ENCODE assay signal across 1 cellular context in the genomic region with DNA sequence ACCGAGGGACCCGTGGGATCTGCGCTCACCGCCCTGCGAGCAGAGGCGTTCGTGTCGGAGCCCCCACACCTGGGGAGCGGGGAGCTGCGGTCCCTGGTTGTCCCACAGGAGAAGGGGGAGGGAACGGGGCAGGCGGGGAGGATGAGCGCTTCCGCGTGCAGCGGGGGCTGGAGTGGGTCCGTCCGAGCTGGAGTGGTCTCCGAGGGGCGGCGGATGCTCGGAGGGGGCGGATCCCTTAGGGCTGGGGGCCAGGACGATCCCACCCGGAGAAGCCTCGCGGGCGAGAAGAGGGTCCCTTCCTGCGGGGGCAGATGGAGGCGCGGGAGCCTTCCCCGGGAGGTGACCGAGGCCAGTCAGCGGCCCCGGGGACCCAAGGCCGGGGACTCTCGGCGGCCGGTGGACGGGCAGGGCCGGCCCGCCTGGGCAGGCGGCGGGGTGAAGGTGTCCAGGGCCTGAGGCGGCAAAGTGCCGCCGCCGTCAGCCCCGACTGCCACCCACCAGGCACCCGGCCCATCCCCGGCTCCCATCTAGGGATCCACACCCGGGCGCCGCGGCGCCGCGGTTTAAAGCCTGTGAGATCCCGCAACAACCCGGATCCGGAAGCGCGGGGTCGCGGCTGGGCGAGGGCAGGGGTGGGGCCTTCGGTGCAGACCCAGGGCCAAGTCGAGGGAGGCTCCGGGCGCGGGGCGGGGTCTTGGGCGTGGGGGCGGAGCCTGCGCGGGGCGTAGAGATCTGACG.
TF ChIP-seq lines count a peak whose summit lies in the region.

No MANE protein-coding gene starts in this region.

TF ChIP-seq in K562, 482 proteins besides CTCF, POLR2A, EP300 and RAD21 (continued from another document and continues in another):
- TF ChIP-seq, protein P1, sequence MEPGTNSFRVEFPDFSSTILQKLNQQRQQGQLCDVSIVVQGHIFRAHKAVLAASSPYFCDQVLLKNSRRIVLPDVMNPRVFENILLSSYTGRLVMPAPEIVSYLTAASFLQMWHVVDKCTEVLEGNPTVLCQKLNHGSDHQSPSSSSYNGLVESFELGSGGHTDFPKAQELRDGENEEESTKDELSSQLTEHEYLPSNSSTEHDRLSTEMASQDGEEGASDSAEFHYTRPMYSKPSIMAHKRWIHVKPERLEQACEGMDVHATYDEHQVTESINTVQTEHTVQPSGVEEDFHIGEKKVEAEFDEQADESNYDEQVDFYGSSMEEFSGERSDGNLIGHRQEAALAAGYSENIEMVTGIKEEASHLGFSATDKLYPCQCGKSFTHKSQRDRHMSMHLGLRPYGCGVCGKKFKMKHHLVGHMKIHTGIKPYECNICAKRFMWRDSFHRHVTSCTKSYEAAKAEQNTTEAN (CRISPR knock-in tag; IDR thresholded peaks at IDR 0.05) = no peak
- TF ChIP-seq TCF7L2 (IDR thresholded peaks at IDR 0.05; ENCODE audit: low read depth, low read length) (no peak), MTA3 (IDR thresholded peaks at IDR 0.05; ENCODE audit: borderline replicate concordance) (no peak), SLC30A9 (CRISPR knock-in tag; IDR thresholded peaks at IDR 0.05) (no peak), EHMT2 (IDR thresholded peaks at IDR 0.05) (no peak), PHF21A (IDR thresholded peaks at IDR 0.05; ENCODE audit: borderline replicate concordance, low read depth) (no peak), ILF3 (IDR thresholded peaks at IDR 0.05; ENCODE audit: borderline replicate concordance) (no peak), PRPF4 (IDR thresholded peaks at IDR 0.05; ENCODE audit: insufficient read depth, low read depth, low read length, poor library complexity, severe bottlenecking) (no peak), TBL1XR1 (IDR thresholded peaks at IDR 0.05; ENCODE audit: low read length in 2 of 2) (no peak), ZNF134 (CRISPR knock-in tag; conservative IDR thresholded peaks at IDR 0.05) (no peak), RUNX1 (IDR thresholded peaks at IDR 0.05; ENCODE audit: low read depth) (no peak), KDM5B (IDR thresholded peaks at IDR 0.05; ENCODE audit: insufficient replicate concordance, low read depth, low read length) (peak; percentile 54), FOXM1 (IDR thresholded peaks at IDR 0.05; ENCODE audit: low read depth) (no peak), FOXM1 (CRISPR knock-in tag; IDR thresholded peaks at IDR 0.05; ENCODE audit: low read depth) (0 out of 2 replicates have a peak, but pooled peaks have one; percentile 53), POLR2AphosphoS2 (IDR thresholded peaks at IDR 0.05; ENCODE audit: low read length) (no peak), MTA2 (IDR thresholded peaks at IDR 0.05; ENCODE audit: low read depth) (no peak; the same call in 1 of the 2 replicates), JUN (IDR thresholded peaks at IDR 0.05; ENCODE audit: borderline replicate concordance, low read depth, low read length) (no peak), JUN (CRISPR knock-in tag; IDR thresholded peaks at IDR 0.05; ENCODE audit: borderline replicate concordance) (no peak), NEUROD1 (IDR thresholded peaks at IDR 0.05; ENCODE audit: borderline replicate concordance, low read depth, low read length, partially characterized antibody) (no peak), TEAD2 (tag; IDR thresholded peaks at IDR 0.05) (no peak), L3MBTL2 (IDR thresholded peaks at IDR 0.05) (no peak), KAT2B (IDR thresholded peaks at IDR 0.05; ENCODE audit: low read depth, low read length) (no peak), NR3C1 (CRISPR knock-in tag; IDR thresholded peaks at IDR 0.05) (no peak), ZNF764 (CRISPR knock-in tag; IDR thresholded peaks at IDR 0.05; ENCODE audit: low read depth) (no peak), RBM39 (optimal IDR thresholded peaks at IDR 0.05; ENCODE audit: low read depth, low read length) (no peak), ZBTB1 (CRISPR knock-in tag; IDR thresholded peaks at IDR 0.05; ENCODE audit: borderline replicate concordance, low read depth) (peak; percentile 45; the same call in 1 of the 2 replicates)
- TF ChIP-seq, protein P2, sequence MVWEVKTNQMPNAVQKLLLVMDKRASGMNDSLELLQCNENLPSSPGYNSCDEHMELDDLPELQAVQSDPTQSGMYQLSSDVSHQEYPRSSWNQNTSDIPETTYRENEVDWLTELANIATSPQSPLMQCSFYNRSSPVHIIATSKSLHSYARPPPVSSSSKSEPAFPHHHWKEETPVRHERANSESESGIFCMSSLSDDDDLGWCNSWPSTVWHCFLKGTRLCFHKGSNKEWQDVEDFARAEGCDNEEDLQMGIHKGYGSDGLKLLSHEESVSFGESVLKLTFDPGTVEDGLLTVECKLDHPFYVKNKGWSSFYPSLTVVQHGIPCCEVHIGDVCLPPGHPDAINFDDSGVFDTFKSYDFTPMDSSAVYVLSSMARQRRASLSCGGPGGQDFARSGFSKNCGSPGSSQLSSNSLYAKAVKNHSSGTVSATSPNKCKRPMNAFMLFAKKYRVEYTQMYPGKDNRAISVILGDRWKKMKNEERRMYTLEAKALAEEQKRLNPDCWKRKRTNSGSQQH (CRISPR knock-in tag; IDR thresholded peaks at IDR 0.05) = no peak
- TF ChIP-seq, protein P3, sequence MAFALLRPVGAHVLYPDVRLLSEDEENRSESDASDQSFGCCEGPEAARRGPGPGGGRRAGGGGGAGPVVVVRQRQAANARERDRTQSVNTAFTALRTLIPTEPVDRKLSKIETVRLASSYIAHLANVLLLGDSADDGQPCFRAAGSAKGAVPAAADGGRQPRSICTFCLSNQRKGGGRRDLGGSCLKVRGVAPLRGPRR (CRISPR knock-in tag; IDR thresholded peaks at IDR 0.05) = no peak
- TF ChIP-seq, protein P4, sequence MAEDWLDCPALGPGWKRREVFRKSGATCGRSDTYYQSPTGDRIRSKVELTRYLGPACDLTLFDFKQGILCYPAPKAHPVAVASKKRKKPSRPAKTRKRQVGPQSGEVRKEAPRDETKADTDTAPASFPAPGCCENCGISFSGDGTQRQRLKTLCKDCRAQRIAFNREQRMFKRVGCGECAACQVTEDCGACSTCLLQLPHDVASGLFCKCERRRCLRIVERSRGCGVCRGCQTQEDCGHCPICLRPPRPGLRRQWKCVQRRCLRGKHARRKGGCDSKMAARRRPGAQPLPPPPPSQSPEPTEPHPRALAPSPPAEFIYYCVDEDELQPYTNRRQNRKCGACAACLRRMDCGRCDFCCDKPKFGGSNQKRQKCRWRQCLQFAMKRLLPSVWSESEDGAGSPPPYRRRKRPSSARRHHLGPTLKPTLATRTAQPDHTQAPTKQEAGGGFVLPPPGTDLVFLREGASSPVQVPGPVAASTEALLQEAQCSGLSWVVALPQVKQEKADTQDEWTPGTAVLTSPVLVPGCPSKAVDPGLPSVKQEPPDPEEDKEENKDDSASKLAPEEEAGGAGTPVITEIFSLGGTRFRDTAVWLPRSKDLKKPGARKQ (CRISPR knock-in tag; IDR thresholded peaks at IDR 0.05) = no peak
- TF ChIP-seq, protein P5, sequence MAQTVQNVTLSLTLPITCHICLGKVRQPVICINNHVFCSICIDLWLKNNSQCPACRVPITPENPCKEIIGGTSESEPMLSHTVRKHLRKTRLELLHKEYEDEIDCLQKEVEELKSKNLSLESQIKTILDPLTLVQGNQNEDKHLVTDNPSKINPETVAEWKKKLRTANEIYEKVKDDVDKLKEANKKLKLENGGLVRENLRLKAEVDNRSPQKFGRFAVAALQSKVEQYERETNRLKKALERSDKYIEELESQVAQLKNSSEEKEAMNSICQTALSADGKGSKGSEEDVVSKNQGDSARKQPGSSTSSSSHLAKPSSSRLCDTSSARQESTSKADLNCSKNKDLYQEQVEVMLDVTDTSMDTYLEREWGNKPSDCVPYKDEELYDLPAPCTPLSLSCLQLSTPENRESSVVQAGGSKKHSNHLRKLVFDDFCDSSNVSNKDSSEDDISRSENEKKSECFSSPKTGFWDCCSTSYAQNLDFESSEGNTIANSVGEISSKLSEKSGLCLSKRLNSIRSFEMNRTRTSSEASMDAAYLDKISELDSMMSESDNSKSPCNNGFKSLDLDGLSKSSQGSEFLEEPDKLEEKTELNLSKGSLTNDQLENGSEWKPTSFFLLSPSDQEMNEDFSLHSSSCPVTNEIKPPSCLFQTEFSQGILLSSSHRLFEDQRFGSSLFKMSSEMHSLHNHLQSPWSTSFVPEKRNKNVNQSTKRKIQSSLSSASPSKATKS (CRISPR knock-in tag; IDR thresholded peaks at IDR 0.05) = no peak
- TF ChIP-seq, protein P6, sequence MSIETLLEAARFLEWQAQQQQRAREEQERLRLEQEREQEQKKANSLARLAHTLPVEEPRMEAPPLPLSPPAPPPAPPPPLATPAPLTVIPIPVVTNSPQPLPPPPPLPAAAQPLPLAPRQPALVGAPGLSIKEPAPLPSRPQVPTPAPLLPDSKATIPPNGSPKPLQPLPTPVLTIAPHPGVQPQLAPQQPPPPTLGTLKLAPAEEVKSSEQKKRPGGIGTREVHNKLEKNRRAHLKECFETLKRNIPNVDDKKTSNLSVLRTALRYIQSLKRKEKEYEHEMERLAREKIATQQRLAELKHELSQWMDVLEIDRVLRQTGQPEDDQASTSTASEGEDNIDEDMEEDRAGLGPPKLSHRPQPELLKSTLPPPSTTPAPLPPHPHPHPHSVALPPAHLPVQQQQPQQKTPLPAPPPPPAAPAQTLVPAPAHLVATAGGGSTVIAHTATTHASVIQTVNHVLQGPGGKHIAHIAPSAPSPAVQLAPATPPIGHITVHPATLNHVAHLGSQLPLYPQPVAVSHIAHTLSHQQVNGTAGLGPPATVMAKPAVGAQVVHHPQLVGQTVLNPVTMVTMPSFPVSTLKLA (conservative IDR thresholded peaks at IDR 0.05) = peak; percentile 33 to 63; a peak in 2 of 4 replicates
- TF ChIP-seq, protein P7, sequence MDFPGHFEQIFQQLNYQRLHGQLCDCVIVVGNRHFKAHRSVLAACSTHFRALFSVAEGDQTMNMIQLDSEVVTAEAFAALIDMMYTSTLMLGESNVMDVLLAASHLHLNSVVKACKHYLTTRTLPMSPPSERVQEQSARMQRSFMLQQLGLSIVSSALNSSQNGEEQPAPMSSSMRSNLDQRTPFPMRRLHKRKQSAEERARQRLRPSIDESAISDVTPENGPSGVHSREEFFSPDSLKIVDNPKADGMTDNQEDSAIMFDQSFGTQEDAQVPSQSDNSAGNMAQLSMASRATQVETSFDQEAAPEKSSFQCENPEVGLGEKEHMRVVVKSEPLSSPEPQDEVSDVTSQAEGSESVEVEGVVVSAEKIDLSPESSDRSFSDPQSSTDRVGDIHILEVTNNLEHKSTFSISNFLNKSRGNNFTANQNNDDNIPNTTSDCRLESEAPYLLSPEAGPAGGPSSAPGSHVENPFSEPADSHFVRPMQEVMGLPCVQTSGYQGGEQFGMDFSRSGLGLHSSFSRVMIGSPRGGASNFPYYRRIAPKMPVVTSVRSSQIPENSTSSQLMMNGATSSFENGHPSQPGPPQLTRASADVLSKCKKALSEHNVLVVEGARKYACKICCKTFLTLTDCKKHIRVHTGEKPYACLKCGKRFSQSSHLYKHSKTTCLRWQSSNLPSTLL (IDR thresholded peaks at IDR 0.05) = no peak
- TF ChIP-seq, protein P8, sequence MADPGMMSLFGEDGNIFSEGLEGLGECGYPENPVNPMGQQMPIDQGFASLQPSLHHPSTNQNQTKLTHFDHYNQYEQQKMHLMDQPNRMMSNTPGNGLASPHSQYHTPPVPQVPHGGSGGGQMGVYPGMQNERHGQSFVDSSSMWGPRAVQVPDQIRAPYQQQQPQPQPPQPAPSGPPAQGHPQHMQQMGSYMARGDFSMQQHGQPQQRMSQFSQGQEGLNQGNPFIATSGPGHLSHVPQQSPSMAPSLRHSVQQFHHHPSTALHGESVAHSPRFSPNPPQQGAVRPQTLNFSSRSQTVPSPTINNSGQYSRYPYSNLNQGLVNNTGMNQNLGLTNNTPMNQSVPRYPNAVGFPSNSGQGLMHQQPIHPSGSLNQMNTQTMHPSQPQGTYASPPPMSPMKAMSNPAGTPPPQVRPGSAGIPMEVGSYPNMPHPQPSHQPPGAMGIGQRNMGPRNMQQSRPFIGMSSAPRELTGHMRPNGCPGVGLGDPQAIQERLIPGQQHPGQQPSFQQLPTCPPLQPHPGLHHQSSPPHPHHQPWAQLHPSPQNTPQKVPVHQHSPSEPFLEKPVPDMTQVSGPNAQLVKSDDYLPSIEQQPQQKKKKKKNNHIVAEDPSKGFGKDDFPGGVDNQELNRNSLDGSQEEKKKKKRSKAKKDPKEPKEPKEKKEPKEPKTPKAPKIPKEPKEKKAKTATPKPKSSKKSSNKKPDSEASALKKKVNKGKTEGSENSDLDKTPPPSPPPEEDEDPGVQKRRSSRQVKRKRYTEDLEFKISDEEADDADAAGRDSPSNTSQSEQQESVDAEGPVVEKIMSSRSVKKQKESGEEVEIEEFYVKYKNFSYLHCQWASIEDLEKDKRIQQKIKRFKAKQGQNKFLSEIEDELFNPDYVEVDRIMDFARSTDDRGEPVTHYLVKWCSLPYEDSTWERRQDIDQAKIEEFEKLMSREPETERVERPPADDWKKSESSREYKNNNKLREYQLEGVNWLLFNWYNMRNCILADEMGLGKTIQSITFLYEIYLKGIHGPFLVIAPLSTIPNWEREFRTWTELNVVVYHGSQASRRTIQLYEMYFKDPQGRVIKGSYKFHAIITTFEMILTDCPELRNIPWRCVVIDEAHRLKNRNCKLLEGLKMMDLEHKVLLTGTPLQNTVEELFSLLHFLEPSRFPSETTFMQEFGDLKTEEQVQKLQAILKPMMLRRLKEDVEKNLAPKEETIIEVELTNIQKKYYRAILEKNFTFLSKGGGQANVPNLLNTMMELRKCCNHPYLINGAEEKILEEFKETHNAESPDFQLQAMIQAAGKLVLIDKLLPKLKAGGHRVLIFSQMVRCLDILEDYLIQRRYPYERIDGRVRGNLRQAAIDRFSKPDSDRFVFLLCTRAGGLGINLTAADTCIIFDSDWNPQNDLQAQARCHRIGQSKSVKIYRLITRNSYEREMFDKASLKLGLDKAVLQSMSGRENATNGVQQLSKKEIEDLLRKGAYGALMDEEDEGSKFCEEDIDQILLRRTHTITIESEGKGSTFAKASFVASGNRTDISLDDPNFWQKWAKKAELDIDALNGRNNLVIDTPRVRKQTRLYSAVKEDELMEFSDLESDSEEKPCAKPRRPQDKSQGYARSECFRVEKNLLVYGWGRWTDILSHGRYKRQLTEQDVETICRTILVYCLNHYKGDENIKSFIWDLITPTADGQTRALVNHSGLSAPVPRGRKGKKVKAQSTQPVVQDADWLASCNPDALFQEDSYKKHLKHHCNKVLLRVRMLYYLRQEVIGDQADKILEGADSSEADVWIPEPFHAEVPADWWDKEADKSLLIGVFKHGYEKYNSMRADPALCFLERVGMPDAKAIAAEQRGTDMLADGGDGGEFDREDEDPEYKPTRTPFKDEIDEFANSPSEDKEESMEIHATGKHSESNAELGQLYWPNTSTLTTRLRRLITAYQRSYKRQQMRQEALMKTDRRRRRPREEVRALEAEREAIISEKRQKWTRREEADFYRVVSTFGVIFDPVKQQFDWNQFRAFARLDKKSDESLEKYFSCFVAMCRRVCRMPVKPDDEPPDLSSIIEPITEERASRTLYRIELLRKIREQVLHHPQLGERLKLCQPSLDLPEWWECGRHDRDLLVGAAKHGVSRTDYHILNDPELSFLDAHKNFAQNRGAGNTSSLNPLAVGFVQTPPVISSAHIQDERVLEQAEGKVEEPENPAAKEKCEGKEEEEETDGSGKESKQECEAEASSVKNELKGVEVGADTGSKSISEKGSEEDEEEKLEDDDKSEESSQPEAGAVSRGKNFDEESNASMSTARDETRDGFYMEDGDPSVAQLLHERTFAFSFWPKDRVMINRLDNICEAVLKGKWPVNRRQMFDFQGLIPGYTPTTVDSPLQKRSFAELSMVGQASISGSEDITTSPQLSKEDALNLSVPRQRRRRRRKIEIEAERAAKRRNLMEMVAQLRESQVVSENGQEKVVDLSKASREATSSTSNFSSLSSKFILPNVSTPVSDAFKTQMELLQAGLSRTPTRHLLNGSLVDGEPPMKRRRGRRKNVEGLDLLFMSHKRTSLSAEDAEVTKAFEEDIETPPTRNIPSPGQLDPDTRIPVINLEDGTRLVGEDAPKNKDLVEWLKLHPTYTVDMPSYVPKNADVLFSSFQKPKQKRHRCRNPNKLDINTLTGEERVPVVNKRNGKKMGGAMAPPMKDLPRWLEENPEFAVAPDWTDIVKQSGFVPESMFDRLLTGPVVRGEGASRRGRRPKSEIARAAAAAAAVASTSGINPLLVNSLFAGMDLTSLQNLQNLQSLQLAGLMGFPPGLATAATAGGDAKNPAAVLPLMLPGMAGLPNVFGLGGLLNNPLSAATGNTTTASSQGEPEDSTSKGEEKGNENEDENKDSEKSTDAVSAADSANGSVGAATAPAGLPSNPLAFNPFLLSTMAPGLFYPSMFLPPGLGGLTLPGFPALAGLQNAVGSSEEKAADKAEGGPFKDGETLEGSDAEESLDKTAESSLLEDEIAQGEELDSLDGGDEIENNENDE (IDR thresholded peaks at IDR 0.05; ENCODE audit: low read depth, low read length) = no peak
